ENCODE assay signal across 1 cellular context in the genomic region with DNA sequence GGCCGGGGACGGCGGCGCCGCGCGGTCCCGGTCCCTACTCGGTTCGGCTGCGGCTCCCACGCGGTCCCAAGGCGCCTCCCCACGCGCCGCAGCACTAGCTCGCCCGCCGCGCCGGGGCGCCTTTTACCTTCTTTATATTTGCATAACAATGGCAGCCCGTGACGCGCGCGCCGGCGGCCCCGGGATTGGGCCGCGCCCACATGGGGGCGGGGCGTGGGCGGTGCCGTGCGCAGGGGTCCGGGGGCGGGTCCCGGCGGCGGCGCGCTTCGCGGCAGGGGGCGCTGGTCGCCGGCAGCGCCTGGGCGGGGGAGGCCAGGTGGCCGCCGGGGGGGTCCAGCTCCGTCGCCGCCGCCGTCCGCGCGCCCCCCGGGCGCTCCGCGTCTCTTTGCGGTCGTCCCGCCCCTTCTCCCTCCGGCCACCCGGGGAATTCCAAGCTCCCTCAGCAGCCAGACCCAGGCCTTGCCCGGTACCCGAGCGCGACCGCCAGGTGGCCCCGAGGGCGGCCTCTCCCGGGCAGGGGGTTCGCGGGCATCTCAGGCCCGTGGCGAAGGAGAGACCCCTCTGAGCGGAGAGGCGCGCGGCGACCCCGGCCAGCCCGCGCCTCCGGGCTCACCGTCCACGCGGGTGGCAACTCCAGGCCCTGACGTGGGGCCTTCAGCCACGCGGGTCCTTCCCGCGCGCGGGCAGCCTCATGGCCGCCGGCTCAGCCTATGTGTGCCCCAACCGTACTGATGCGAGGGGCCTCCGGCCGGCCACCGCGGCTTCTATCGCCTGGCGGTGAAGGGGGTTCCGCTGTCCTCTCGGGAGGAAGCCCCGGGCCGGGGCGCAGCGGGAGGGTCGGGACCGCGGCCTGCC.
A peak's percentile ranks its signal among the peaks of the same experiment; 100 is the strongest.
TF ChIP-seq lines count a peak whose summit lies in the region.

A gene with protein sequence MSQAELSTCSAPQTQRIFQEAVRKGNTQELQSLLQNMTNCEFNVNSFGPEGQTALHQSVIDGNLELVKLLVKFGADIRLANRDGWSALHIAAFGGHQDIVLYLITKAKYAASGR (minus strand): TSS at position 96 of the 855 bp plus-strand sequence. CDS start 343 bp downstream, outside the sequence.

TF ChIP-seq in K562, 482 proteins besides CTCF, POLR2A, EP300 and RAD21 (continued from another document):
- TF ChIP-seq, protein P1, sequence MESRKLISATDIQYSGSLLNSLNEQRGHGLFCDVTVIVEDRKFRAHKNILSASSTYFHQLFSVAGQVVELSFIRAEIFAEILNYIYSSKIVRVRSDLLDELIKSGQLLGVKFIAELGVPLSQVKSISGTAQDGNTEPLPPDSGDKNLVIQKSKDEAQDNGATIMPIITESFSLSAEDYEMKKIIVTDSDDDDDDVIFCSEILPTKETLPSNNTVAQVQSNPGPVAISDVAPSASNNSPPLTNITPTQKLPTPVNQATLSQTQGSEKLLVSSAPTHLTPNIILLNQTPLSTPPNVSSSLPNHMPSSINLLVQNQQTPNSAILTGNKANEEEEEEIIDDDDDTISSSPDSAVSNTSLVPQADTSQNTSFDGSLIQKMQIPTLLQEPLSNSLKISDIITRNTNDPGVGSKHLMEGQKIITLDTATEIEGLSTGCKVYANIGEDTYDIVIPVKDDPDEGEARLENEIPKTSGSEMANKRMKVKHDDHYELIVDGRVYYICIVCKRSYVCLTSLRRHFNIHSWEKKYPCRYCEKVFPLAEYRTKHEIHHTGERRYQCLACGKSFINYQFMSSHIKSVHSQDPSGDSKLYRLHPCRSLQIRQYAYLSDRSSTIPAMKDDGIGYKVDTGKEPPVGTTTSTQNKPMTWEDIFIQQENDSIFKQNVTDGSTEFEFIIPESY (CRISPR knock-in tag; IDR thresholded peaks at IDR 0.05): peak; percentile 69
- TF ChIP-seq, protein P2, sequence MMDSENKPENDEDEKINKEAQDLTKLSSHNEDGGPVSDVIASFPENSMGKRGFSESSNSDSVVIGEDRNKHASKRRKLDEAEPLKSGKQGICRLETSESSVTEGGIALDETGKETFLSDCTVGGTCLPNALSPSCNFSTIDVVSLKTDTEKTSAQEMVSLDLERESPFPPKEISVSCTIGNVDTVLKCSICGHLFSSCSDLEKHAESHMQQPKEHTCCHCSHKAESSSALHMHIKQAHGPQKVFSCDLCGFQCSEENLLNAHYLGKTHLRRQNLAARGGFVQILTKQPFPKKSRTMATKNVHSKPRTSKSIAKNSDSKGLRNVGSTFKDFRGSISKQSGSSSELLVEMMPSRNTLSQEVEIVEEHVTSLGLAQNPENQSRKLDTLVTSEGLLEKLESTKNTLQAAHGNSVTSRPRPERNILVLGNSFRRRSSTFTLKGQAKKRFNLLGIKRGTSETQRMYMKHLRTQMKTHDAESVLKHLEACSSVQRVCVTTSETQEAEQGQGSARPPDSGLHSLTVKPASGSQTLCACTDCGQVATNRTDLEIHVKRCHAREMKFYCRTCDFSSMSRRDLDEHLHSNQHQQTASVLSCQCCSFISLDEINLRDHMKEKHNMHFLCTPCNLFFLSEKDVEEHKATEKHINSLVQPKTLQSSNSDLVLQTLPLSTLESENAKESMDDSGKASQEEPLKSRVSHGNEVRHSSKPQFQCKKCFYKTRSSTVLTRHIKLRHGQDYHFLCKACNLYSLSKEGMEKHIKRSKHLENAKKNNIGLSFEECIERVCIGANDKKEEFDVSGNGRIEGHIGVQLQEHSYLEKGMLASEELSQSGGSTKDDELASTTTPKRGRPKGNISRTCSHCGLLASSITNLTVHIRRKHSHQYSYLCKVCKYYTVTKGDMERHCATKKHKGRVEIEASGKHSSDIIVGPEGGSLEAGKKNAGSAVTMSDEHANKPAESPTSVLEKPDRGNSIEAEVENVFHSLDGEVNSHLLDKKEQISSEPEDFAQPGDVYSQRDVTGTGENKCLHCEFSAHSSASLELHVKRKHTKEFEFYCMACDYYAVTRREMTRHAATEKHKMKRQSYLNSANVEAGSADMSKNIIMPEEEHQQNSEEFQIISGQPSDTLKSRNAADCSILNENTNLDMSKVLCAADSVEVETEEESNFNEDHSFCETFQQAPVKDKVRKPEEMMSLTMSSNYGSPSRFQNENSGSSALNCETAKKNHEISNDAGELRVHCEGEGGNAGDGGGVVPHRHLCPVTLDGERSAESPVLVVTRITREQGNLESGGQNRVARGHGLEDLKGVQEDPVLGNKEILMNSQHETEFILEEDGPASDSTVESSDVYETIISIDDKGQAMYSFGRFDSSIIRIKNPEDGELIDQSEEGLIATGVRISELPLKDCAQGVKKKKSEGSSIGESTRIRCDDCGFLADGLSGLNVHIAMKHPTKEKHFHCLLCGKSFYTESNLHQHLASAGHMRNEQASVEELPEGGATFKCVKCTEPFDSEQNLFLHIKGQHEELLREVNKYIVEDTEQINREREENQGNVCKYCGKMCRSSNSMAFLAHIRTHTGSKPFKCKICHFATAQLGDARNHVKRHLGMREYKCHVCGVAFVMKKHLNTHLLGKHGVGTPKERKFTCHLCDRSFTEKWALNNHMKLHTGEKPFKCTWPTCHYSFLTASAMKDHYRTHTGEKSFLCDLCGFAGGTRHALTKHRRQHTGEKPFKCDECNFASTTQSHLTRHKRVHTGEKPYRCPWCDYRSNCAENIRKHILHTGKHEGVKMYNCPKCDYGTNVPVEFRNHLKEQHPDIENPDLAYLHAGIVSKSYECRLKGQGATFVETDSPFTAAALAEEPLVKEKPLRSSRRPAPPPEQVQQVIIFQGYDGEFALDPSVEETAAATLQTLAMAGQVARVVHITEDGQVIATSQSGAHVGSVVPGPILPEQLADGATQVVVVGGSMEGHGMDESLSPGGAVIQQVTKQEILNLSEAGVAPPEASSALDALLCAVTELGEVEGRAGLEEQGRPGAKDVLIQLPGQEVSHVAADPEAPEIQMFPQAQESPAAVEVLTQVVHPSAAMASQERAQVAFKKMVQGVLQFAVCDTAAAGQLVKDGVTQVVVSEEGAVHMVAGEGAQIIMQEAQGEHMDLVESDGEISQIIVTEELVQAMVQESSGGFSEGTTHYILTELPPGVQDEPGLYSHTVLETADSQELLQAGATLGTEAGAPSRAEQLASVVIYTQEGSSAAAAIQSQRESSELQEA (IDR thresholded peaks at IDR 0.05; ENCODE audit: low read depth): no peak
- TF ChIP-seq, protein P3, sequence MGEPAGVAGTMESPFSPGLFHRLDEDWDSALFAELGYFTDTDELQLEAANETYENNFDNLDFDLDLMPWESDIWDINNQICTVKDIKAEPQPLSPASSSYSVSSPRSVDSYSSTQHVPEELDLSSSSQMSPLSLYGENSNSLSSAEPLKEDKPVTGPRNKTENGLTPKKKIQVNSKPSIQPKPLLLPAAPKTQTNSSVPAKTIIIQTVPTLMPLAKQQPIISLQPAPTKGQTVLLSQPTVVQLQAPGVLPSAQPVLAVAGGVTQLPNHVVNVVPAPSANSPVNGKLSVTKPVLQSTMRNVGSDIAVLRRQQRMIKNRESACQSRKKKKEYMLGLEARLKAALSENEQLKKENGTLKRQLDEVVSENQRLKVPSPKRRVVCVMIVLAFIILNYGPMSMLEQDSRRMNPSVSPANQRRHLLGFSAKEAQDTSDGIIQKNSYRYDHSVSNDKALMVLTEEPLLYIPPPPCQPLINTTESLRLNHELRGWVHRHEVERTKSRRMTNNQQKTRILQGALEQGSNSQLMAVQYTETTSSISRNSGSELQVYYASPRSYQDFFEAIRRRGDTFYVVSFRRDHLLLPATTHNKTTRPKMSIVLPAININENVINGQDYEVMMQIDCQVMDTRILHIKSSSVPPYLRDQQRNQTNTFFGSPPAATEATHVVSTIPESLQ (CRISPR knock-in tag; IDR thresholded peaks at IDR 0.05): no peak
- no peak for TF ChIP-seq DACH1 (IDR thresholded peaks at IDR 0.05; ENCODE audit: partially characterized antibody)
- TF ChIP-seq NONO (IDR thresholded peaks at IDR 0.05; ENCODE audit: low read depth in 2 of 2, low read length in 1 of 2): peak; percentile 7 to 69
- no peak for TF ChIP-seq GTF2A2 (tag; IDR thresholded peaks at IDR 0.05)
- no peak for TF ChIP-seq HDAC3 (IDR thresholded peaks at IDR 0.05; ENCODE audit: borderline replicate concordance, partially characterized antibody)
- TF ChIP-seq ZNF77 (CRISPR knock-in tag; IDR thresholded peaks at IDR 0.05): no peak
